In the genomic region with DNA sequence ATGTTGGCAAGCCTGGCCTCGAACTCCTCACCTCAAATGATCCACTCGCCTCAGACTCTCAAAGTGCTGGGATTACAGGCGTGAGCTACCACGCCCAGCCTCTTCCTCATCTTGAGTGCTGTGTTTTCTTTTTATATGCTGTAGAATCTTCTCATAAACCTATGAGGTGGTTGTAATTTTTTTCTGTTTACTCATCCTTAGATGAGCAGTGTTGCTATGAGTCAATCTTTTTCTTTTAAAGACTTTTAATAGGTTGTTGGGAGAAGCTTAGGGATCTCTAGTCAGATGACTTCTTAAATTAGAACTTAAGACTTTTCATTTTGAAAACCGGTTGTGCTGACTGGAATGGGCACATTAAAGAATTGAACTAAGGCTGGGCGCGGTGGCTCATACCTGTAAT, we compare ENCODE assay signal across 9 cellular contexts. TPM values are rescaled to one million over a fixed set of nuclear protein-coding genes. Genes with fewer than 3 reads are reported as not detected.
DNase-seq lines count a peak whose midpoint lies in the region; ATAC-seq and TF ChIP-seq lines count a peak whose summit lies in the region.
"Had no signal": no experiment of that assay in that cellular context is flagged by ENCODE, and none has a peak within 500 bp of the region (broad histone marks: within the 10 kb centered on the region; RNA-seq: fewer than 3 reads in every experiment).

No MANE protein-coding gene starts in this region.

- 70% methylated on average over 7 of the region's 7 CpGs for WGBS in SK-N-SH (ENCODE audit: low lambda C conversion rate)

- no TSS peak for BruUV-seq in MCF 10A (replicated peaks; lab: Mats Ljungman, UMichigan)

- H3K9ac ChIP-seq in SK-N-SH: peak overlapping the region; percentile 14; the same call in 1 of the 2 replicates

- POLR2A ChIA-PET in MCF 10A (lab: Yijun Ruan, JAX) (interaction anchor here (0.7 to 1.4 kb wide), 10 partner anchors 8 to 215 kb away, joined by 3 to 9 read pairs (median 4); partner anchors contain the start of genes AAK1 and NFU1), SK-N-SH (lab: Yijun Ruan, JAX) (no interaction called here)

- intact Hi-C loops in MCF 10A (cut with micrococcal nuclease): no loop called here
- intact Hi-C loops in breast epithelium (cut with DNase I; ENCODE audit: low total_unique reads): no loop called here

- ATAC-seq in esophagus mucosa: peak; percentile 97
- no peak for ATAC-seq in HG03045 (IDR thresholded peaks at IDR 0.05; ENCODE audit: unreplicated experiment)
- no peak for ATAC-seq in HG03108 (IDR thresholded peaks at IDR 0.05; ENCODE audit: unreplicated experiment)

- no peaks in the 10 kb centered on the region for H3K9me3 ChIP-seq in breast epithelium
- H3K9me3 ChIP-seq in SK-N-SH: no peaks in the 10 kb centered on the region

- H3F3A ChIP-seq in SK-N-SH (replicated peaks; ENCODE audit: insufficient read depth): no peaks in the 10 kb centered on the region

- peak overlapping the region; percentile 34 for H3K4me3 Mint-ChIP-seq in MCF 10A (ENCODE audit: unreplicated experiment)
- peak overlapping the region; percentile 60 for H3K4me3 Mint-ChIP-seq in type B pancreatic cell

- H4K20me1 ChIP-seq in SK-N-SH (ENCODE audit: insufficient read depth): no peaks in the 10 kb centered on the region

- H3K4me1 Mint-ChIP-seq in MCF 10A (ENCODE audit: insufficient read depth, unreplicated experiment) (peaks cover 9% of the 10 kb centered on the region), type B pancreatic cell (ENCODE audit: unreplicated experiment) (no peaks in the 10 kb centered on the region)

- H3K79me2 ChIP-seq in SK-N-SH (ENCODE audit: insufficient read depth): no peaks in the 10 kb centered on the region

- TF ChIP-seq RAD21 in SK-N-SH (IDR thresholded peaks at IDR 0.05; ENCODE audit: low read length): no peak

- TF ChIP-seq EP300 in SK-N-SH (IDR thresholded peaks at IDR 0.05; ENCODE audit: borderline replicate concordance in 1 of 2, low read depth in 1 of 2, low read length in 1 of 2): no peak

- no peaks in the 10 kb centered on the region for H3K36me3 ChIP-seq in breast epithelium
- no peaks in the 10 kb centered on the region for H3K36me3 ChIP-seq in SK-N-SH (replicated peaks in 1 of 2; ENCODE audit: control insufficient read depth in 1 of 2, insufficient read depth in 2 of 2, low read length in 1 of 2)

- no peaks in the 10 kb centered on the region for H3K9me3 Mint-ChIP-seq in MCF 10A (ENCODE audit: unreplicated experiment)
- no peaks in the 10 kb centered on the region for H3K9me3 Mint-ChIP-seq in type B pancreatic cell

- H3K4me1 ChIP-seq in breast epithelium (no peaks in the 10 kb centered on the region), SK-N-SH (ENCODE audit: control insufficient read depth in 1 of 2, insufficient read depth in 2 of 2, low read depth in 1 of 2, low read length in 1 of 2) (no peaks in the 10 kb centered on the region)

- no peaks in the 10 kb centered on the region for H3K27me3 Mint-ChIP-seq in MCF 10A (ENCODE audit: insufficient read depth, unreplicated experiment)
- H3K27me3 Mint-ChIP-seq in type B pancreatic cell: no peaks in the 10 kb centered on the region

- H3K9me2 ChIP-seq in SK-N-SH: no peaks in the 10 kb centered on the region

- H3K4me3 ChIP-seq in breast epithelium (no peak overlapping the region), SK-N-SH (ENCODE audit: low read depth in 2 of 2, low read length in 1 of 2) (no peak overlapping the region)

- CTCF ChIA-PET in MCF 10A (lab: Yijun Ruan, JAX) (interaction anchor here (0.8 to 1.1 kb wide), 3 partner anchors 66 to 538 kb away, joined by 3 to 4 read pairs (median 3); partner anchors contain the start of gene C2orf42), SK-N-SH (lab: Yijun Ruan, JAX) (interaction anchor here (1.4 kb wide), 1 partner anchor 72 kb away, joined by 4 read pairs; no protein-coding TSS in a partner anchor)

- H3K27ac ChIP-seq in breast epithelium (no peak overlapping the region), SK-N-SH (ENCODE audit: low read depth in 2 of 2, low read length in 1 of 2) (peak overlapping the region in 1 of 2 experiments; percentile 68; a peak in 2 of 4 replicates)

- H2AFZ ChIP-seq in SK-N-SH (ENCODE audit: low read depth): 0 out of 2 replicates have a peak overlapping the region, but pooled peaks have one; percentile 75

- H3K27me3 ChIP-seq in breast epithelium: no peaks in the 10 kb centered on the region
- no peaks in the 10 kb centered on the region for H3K27me3 ChIP-seq in SK-N-SH (ENCODE audit: insufficient read depth)

- DNase-seq in MCF 10A (ENCODE audit: unreplicated experiment): peak; percentile 62
- no peak for DNase-seq in breast epithelium (ENCODE audit: low spot score in 2 of 2)
- no peak for DNase-seq in SK-N-SH
- no peak for DNase-seq in type B pancreatic cell (ENCODE audit: extremely low spot score, unreplicated experiment)
- no peak for DNase-seq in COLO668 (lab: John Stamatoyannopoulos, UW; ENCODE audit: unreplicated experiment)
- DNase-seq: central memory CD4-positive, alpha-beta T cell had no signal

- TF ChIP-seq POLR2A in breast epithelium (IDR thresholded peaks at IDR 0.05): no peak

- peak overlapping the region; percentile 19; the same call in 1 of the 2 replicates for H3K4me2 ChIP-seq in SK-N-SH

- TF ChIP-seq CTCF in MCF 10A (IDR thresholded peaks at IDR 0.05; ENCODE audit: unreplicated experiment) (no peak), breast epithelium (IDR thresholded peaks at IDR 0.05) (no peak), SK-N-SH (IDR thresholded peaks at IDR 0.05) (no peak), type B pancreatic cell (conservative IDR thresholded peaks at IDR 0.05) (no peak)

- H3K27ac Mint-ChIP-seq in MCF 10A (ENCODE audit: low read depth, unreplicated experiment) (peak overlapping the region; percentile 92), type B pancreatic cell (peak overlapping the region; percentile 88)

- H3K36me3 Mint-ChIP-seq in MCF 10A (ENCODE audit: insufficient read depth, unreplicated experiment): no peaks in the 10 kb centered on the region
- peaks cover 3% of the 10 kb centered on the region for H3K36me3 Mint-ChIP-seq in type B pancreatic cell

TF ChIP-seq in SK-N-SH, 30 proteins besides CTCF, POLR2A, EP300 and RAD21:
- TF ChIP-seq FOSL2 (IDR thresholded peaks at IDR 0.05; ENCODE audit: borderline replicate concordance, low read depth): peak; percentile 71; the same call in 1 of the 2 replicates
- no peak for TF ChIP-seq SIN3A (IDR thresholded peaks at IDR 0.05; ENCODE audit: borderline replicate concordance, low read depth, low read length)
- peak; percentile 72 for TF ChIP-seq JUND (IDR thresholded peaks at IDR 0.05)
- no peak for TF ChIP-seq RCOR1 (IDR thresholded peaks at IDR 0.05; ENCODE audit: low read length)
- no peak for TF ChIP-seq FOXJ3 (CRISPR knock-in tag; IDR thresholded peaks at IDR 0.05)
- no peak for TF ChIP-seq RFX5 (IDR thresholded peaks at IDR 0.05; ENCODE audit: low read length)
- TF ChIP-seq TCF12 (IDR thresholded peaks at IDR 0.05): peak; percentile 13; the same call in 1 of the 2 replicates

RNA-seq across cellular contexts. Expression of gene AAK1, which starts 8.7 kb away (rescaled TPM):
- 75.8 and 108 TPM in 2 replicates for total RNA-seq in MCF 10A (2022)
- total RNA-seq in breast epithelium: 10 to 100 TPM; 37.9 to 54.0 (median 44.9) TPM
- polyA plus RNA-seq in SK-N-SH (2012; rRNA removed): 13.4 and 13.5 TPM in 2 replicates
- polyA plus RNA-seq in SK-N-SH (2012; cell fraction: cytosol; rRNA removed): 14.5 and 16.4 TPM in 2 replicates
- polyA plus RNA-seq in SK-N-SH (2012; cell fraction: nucleus; rRNA removed): 20.7 and 26.4 TPM in 2 replicates
- 26.6 TPM for total RNA-seq in esophagus mucosa
- 45.5 and 50.3 TPM in 2 replicates for total RNA-seq in type B pancreatic cell (ENCODE audit: low replicate concordance)
